In genomic region chr15:49863431-49864205, GRCh38 we compare ENCODE assay signal across 12 cellular contexts.
DNase-seq lines count a peak whose midpoint lies in the region; ATAC-seq and TF ChIP-seq lines count a peak whose summit lies in the region.
"Had no signal": no experiment of that assay in that cellular context is flagged by ENCODE, and none has a peak within 500 bp of the region (broad histone marks: within the 10 kb centered on the region; RNA-seq: fewer than 3 reads in every experiment).

No MANE protein-coding gene starts in this region.

- H3K4me1 ChIP-seq in uterus = no peaks in the 10 kb centered on the region
- no peaks in the 10 kb centered on the region for H3K4me1 ChIP-seq in CD4-positive, alpha-beta memory T cell (ENCODE audit: insufficient read depth, low read length)

- H3K27me3 Mint-ChIP-seq in HFFc6 (ENCODE audit: insufficient read depth) (no peaks in the 10 kb centered on the region; the same call in none of the 2 replicates), mesothelial cell of epicardium (ENCODE audit: low read depth) (no peaks in the 10 kb centered on the region)
- peaks cover 4 to 8% of the 10 kb centered on the region in 2 donors for H3K27me3 Mint-ChIP-seq in CD4-positive, alpha-beta memory T cell
- H3K27me3 Mint-ChIP-seq: stimulated activated naive CD8-positive, alpha-beta T cell treated with anti-CD3 and anti-CD28 coated beads, Interleukin-15, amount 100 ng/mL, for 72 hours had no signal

- H3K27me3 ChIP-seq in uterus = no peaks in the 10 kb centered on the region
- no peaks in the 10 kb centered on the region for H3K27me3 ChIP-seq in CD4-positive, alpha-beta memory T cell (ENCODE audit: insufficient read depth, low read length)

- ATAC-seq in HG03342 (IDR thresholded peaks at IDR 0.05; ENCODE audit: unreplicated experiment) = no peak
- ATAC-seq: activated T-helper 17 cell treated with anti-CD3 and anti-CD28 coated beads, Interleukin-2, amount 50 U/mL, for 72 hours; stimulated activated naive CD8-positive, alpha-beta T cell treated with anti-CD3 and anti-CD28 coated beads, Interleukin-15, amount 100 ng/mL, for 72 hours had no signal

- H3K4me1 Mint-ChIP-seq in HFFc6 (ENCODE audit: low read depth) (peaks cover 87% of the 10 kb centered on the region), mesothelial cell of epicardium (peaks cover 50% of the 10 kb centered on the region)
- H3K4me1 Mint-ChIP-seq in CD4-positive, alpha-beta memory T cell = no peaks in the 10 kb centered on the region
- H3K4me1 Mint-ChIP-seq: activated T-helper 17 cell treated with anti-CD3 and anti-CD28 coated beads, Interleukin-2, amount 50 U/mL, for 72 hours; stimulated activated naive CD8-positive, alpha-beta T cell treated with anti-CD3 and anti-CD28 coated beads, Interleukin-15, amount 100 ng/mL, for 72 hours had no signal

- H3K27ac ChIP-seq in uterus = peak overlapping the region; percentile 66 to 69
- H3K27ac ChIP-seq in CD4-positive, alpha-beta memory T cell (ENCODE audit: low read depth, low read length) = no peak overlapping the region

- H3K36me3 Mint-ChIP-seq in HFFc6 (ENCODE audit: low read depth) = peaks cover 15% of the 10 kb centered on the region
- peaks cover 3% of the 10 kb centered on the region for H3K36me3 Mint-ChIP-seq in mesothelial cell of epicardium
- H3K36me3 Mint-ChIP-seq in CD4-positive, alpha-beta memory T cell = no peaks in the 10 kb centered on the region

- intact Hi-C loops in uterus (cut with DNase I; ENCODE audit: low total_unique reads) = no loop called here
- intact Hi-C loops in CD4-positive, alpha-beta memory T cell (cut with micrococcal nuclease) = no loop called here

- H3K27ac Mint-ChIP-seq in HFFc6 = peak overlapping the region; percentile 74
- peak overlapping the region; percentile 78 for H3K27ac Mint-ChIP-seq in mesothelial cell of epicardium
- H3K27ac Mint-ChIP-seq in CD4-positive, alpha-beta memory T cell = no peak overlapping the region
- H3K27ac Mint-ChIP-seq: activated T-helper 17 cell treated with anti-CD3 and anti-CD28 coated beads, Interleukin-2, amount 50 U/mL, for 72 hours; stimulated activated naive CD8-positive, alpha-beta T cell treated with anti-CD3 and anti-CD28 coated beads, Interleukin-15, amount 100 ng/mL, for 72 hours had no signal

- TF ChIP-seq POLR2A in uterus (IDR thresholded peaks at IDR 0.05) = no peak

- POLR2A ChIA-PET in CD4-positive, alpha-beta memory T cell (lab: Charles Lee; ENCODE audit: partially characterized antibody) = no interaction called here

- TF ChIP-seq CTCF in HFFc6 (IDR thresholded peaks at IDR 0.05) (no peak), choroid plexus epithelial cell (conservative IDR thresholded peaks at IDR 0.05; ENCODE audit: low read depth, low read length) (no peak), mesothelial cell of epicardium (IDR thresholded peaks at IDR 0.05; ENCODE audit: unreplicated experiment) (no peak), uterus (IDR thresholded peaks at IDR 0.05) (no peak)

- H3K4me3 ChIP-seq in choroid plexus epithelial cell (ENCODE audit: low read depth, low read length) (no peak overlapping the region), uterus (no peak overlapping the region)
- H3K4me3 ChIP-seq in CD4-positive, alpha-beta memory T cell (ENCODE audit: low read length in 2 of 2) = no peak overlapping the region

- H3K9me3 Mint-ChIP-seq in HFFc6 (peaks cover 5% of the 10 kb centered on the region; the same call in 1 of the 2 replicates), mesothelial cell of epicardium (peaks cover 10% of the 10 kb centered on the region)
- H3K9me3 Mint-ChIP-seq in CD4-positive, alpha-beta memory T cell = peaks cover 0 to 2% (median 0%) of the 10 kb centered on the region in 8 donors
- H3K9me3 Mint-ChIP-seq: activated T-helper 17 cell treated with anti-CD3 and anti-CD28 coated beads, Interleukin-2, amount 50 U/mL, for 72 hours; stimulated activated naive CD8-positive, alpha-beta T cell treated with anti-CD3 and anti-CD28 coated beads, Interleukin-15, amount 100 ng/mL, for 72 hours had no signal

- peak overlapping the region; percentile 16; the same call in 1 of the 2 replicates for H3K4me3 Mint-ChIP-seq in HFFc6
- H3K4me3 Mint-ChIP-seq in mesothelial cell of epicardium = no peak overlapping the region
- H3K4me3 Mint-ChIP-seq in CD4-positive, alpha-beta memory T cell = no peak overlapping the region
- H3K4me3 Mint-ChIP-seq: activated T-helper 17 cell treated with anti-CD3 and anti-CD28 coated beads, Interleukin-2, amount 50 U/mL, for 72 hours; stimulated activated naive CD8-positive, alpha-beta T cell treated with anti-CD3 and anti-CD28 coated beads, Interleukin-15, amount 100 ng/mL, for 72 hours had no signal

- DNase-seq in HFFc6 (peak; percentile 78), choroid plexus epithelial cell (ENCODE audit: low read depth) (peak; percentile 92), mesothelial cell of epicardium (ENCODE audit: low spot score in 2 of 2, unreplicated experiment in 2 of 2) (no peak), uterus (no peak), NOMO-1 treated with DMSO at 0.1 percent for 48 hours (lab: John Stamatoyannopoulos, UW; ENCODE audit: unreplicated experiment) (no peak)
- no peak for DNase-seq in CD4-positive, alpha-beta memory T cell
- DNase-seq: activated CD4-positive, alpha-beta T cell treated with anti-CD3 and anti-CD28 coated beads, Interleukin-2, amount 50 U/mL, for 1 hour; NCI-H526 treated with DMSO at 0.1 percent for 48 hours; stimulated activated naive CD8-positive, alpha-beta T cell treated with anti-CD3 and anti-CD28 coated beads, Interleukin-15, amount 100 ng/mL, for 72 hours; T1000 had no signal

- no peaks in the 10 kb centered on the region for H3K36me3 ChIP-seq in uterus
- no peaks in the 10 kb centered on the region for H3K36me3 ChIP-seq in CD4-positive, alpha-beta memory T cell (ENCODE audit: insufficient read depth, low read length)

- CTCF ChIA-PET in CD4-positive, alpha-beta memory T cell (lab: Charles Lee; ENCODE audit: partially characterized antibody) = no interaction called here

- no peaks in the 10 kb centered on the region for H3K9me3 ChIP-seq in uterus
- no peaks in the 10 kb centered on the region for H3K9me3 ChIP-seq in CD4-positive, alpha-beta memory T cell (ENCODE audit: control insufficient read depth in 1 of 2, low read length in 2 of 2)

Comparison
In these comparisons a context has a peak if more than half of its experiments do, and no peak if none do; other contexts are left out.
1. DNase-seq: peak in HFFc6 (single experiment) and choroid plexus epithelial cell (single experiment); none in mesothelial cell of epicardium (0 of 2), uterus (0 of 2), CD4-positive, alpha-beta memory T cell (0 of 5) and NOMO-1 treated with DMSO at 0.1 percent for 48 hours (single experiment).
2. H3K27ac Mint-ChIP-seq: peak in HFFc6 (single experiment) and mesothelial cell of epicardium (single experiment); none in CD4-positive, alpha-beta memory T cell (0 of 7).